In genomic region chr7:135977020-135977741, GRCh38 we compare ENCODE assay signal across 8 cellular contexts. TPM values are rescaled to one million over a fixed set of nuclear protein-coding genes. Genes with fewer than 3 reads are reported as not detected.
A peak's percentile ranks its signal among the peaks of the same experiment; 100 is the strongest.
DNase-seq lines count a peak whose midpoint lies in the region; ATAC-seq and TF ChIP-seq lines count a peak whose summit lies in the region.

Gene MTPN, minus strand, starts transcription at chr7:135977359. Its CDS starts 259 bp downstream, at chr7:135977100.

- ATAC-seq in HG03460 (IDR thresholded peaks at IDR 0.05; ENCODE audit: unreplicated experiment), result peak; percentile 51

- no peak for TF ChIP-seq CTCF in BE2C (IDR thresholded peaks at IDR 0.05; ENCODE audit: low read depth, low read length)
- TF ChIP-seq CTCF in colonic mucosa (IDR thresholded peaks at IDR 0.05), result no peak

- DNase-seq in BE2C (peak; percentile 99), GM19240 (ENCODE audit: insufficient read length, low spot score) (peak; percentile 64), NCI-H526 (lab: John Stamatoyannopoulos, UW) (peak; percentile 98 to 99), colonic mucosa (peak; percentile 99), kidney tubule cell (ENCODE audit: low spot score) (peak; percentile 98)
- peak; percentile 98 for DNase-seq in activated CD4-positive, alpha-beta T cell treated with anti-CD3 and anti-CD28 coated beads for 48 hours
- DNase-seq in stimulated activated CD4-positive, alpha-beta T cell treated with anti-CD3 and anti-CD28 coated beads, Interleukin-1b, Interleukin-23, amount 100 ng/mL, for 24 hours (ENCODE audit: low read depth in 4 of 4, low spot score in 1 of 4), result peak; percentile 90 to 97 (median 94)

- H3K36me3 ChIP-seq in BE2C, result no peaks in the 10 kb centered on the region; the same call in 1 of the 2 replicates
- no peaks in the 10 kb centered on the region for H3K36me3 ChIP-seq in colonic mucosa

- H3K27ac ChIP-seq in colonic mucosa, result peak within 1 kb of the TSS; percentile 83

- H3K4me3 ChIP-seq in BE2C (ENCODE audit: low read depth, low read length) (peak within 1 kb of the TSS; percentile 97), colonic mucosa (peak within 1 kb of the TSS; percentile 91)

- H3K9me3 ChIP-seq in BE2C (no peaks in the 10 kb centered on the region), colonic mucosa (no peaks in the 10 kb centered on the region)

- no peaks in the 10 kb centered on the region for H3K27me3 ChIP-seq in BE2C
- no peaks in the 10 kb centered on the region for H3K27me3 ChIP-seq in colonic mucosa

- peak within 1 kb of the TSS; percentile 66 to 84 for H3K9ac ChIP-seq in colonic mucosa (ENCODE audit: low read depth in 2 of 2, low read length in 2 of 2)

- H3K4me1 ChIP-seq in BE2C, result no peaks in the 10 kb centered on the region; the same call in 1 of the 2 replicates
- H3K4me1 ChIP-seq in colonic mucosa, result no peaks in the 10 kb centered on the region

- intact Hi-C loops in colonic mucosa (cut with DNase I), result loop anchor here (10.0 kb wide), 1 partner anchor 312 kb away; the partner anchor contains the start of gene STMP1

RNA-seq across cellular contexts. Expression of gene MTPN, which starts in this region (rescaled TPM):
- polyA plus RNA-seq in BE2C (2012; ENCODE audit: insufficient read depth, insufficient read length, low read depth), result 110 TPM
- 100 to 1,000 TPM; 101 to 109 TPM for total RNA-seq in colonic mucosa

Comparison
In these comparisons a context has a peak if more than half of its experiments do, and no peak if none do; other contexts are left out.
1. Peak in every context shown above with its lines: DNase-seq, ATAC-seq, H3K4me3 ChIP-seq and H3K27ac ChIP-seq.